ENCODE assay signal across 18 cellular contexts in the genomic region with DNA sequence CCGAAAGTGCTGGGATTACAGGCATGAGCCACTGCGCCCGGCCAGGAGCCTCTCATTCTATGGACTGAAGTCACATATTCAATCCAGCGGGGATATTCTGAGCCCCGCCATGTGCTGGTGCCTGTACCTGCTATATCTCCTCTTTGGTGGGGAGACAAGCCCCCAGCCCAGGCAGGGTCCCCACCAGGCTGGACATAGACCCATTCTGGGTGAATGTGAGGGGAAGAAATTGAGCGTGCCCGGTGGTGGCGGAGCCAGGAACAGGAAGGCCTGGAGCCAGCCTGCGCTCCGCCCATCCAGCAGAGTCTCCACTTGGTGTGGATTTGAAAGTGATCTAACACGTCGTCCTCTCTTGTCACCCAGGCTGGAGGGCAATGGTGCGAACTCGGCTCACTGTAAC.
"Had no signal": no experiment of that assay in that cellular context is flagged by ENCODE, and none has a peak within 500 bp of the region (broad histone marks: within the 10 kb centered on the region; RNA-seq: fewer than 3 reads in every experiment).

No MANE protein-coding gene starts in this region.

- H3K27ac ChIP-seq: coronary artery, left ventricle myocardium inferior, tibial nerve had no signal

- H3K27me3 ChIP-seq: tibial nerve had no signal

- H3K4me1 Mint-ChIP-seq: brain, T-cell had no signal

- H3K36me3 Mint-ChIP-seq: activated naive CD8-positive, alpha-beta T cell; naive thymus-derived CD8-positive, alpha-beta T cell; T-cell had no signal

- H3K4me3 ChIP-seq: coronary artery, left ventricle myocardium inferior, tibial nerve had no signal

- H3K27me3 Mint-ChIP-seq: activated naive CD8-positive, alpha-beta T cell; activated T-cell treated with anti-CD3 and anti-CD28 coated beads, Interleukin-2, amount 50 U/mL, for 24 hours; brain; naive thymus-derived CD8-positive, alpha-beta T cell; T-cell had no signal

- DNase-seq: activated gamma-delta T cell treated with Interleukin-2 at 50 U/mL for 16 hours; activated T-cell treated with anti-CD3 and anti-CD28 coated beads, Interleukin-2, amount 50 U/mL, for 24 hours; central memory CD4-positive, alpha-beta T cell; hippocampal formation; left ventricle myocardium inferior; naive thymus-derived CD8-positive, alpha-beta T cell; retina; stimulated activated CD4-positive, alpha-beta T cell treated with anti-CD3 and anti-CD28 coated beads, Interleukin-15, amount 100 ng/mL, for 24 hours; stimulated activated CD4-positive, alpha-beta T cell treated with anti-CD3 and anti-CD28 coated beads, Interleukin-4, amount 100 ng/mL, for 1 hour; stimulated activated naive CD4-positive, alpha-beta T cell; substantia nigra; T-cell; T-helper 9 cell had no signal

- H3K27ac Mint-ChIP-seq: activated naive CD8-positive, alpha-beta T cell; activated T-cell treated with anti-CD3 and anti-CD28 coated beads, Interleukin-2, amount 50 U/mL, for 24 hours; brain; naive thymus-derived CD8-positive, alpha-beta T cell; T-cell had no signal

- H3K9me3 ChIP-seq: left ventricle myocardium inferior, tibial nerve had no signal

- H3K4me3 Mint-ChIP-seq: activated naive CD8-positive, alpha-beta T cell; activated T-cell treated with anti-CD3 and anti-CD28 coated beads, Interleukin-2, amount 50 U/mL, for 24 hours; brain; naive thymus-derived CD8-positive, alpha-beta T cell; T-cell had no signal

- H3K9me3 Mint-ChIP-seq: activated T-cell treated with anti-CD3 and anti-CD28 coated beads, Interleukin-2, amount 50 U/mL, for 24 hours; brain; naive thymus-derived CD8-positive, alpha-beta T cell; T-cell had no signal

- ATAC-seq: esophagus mucosa; naive thymus-derived CD8-positive, alpha-beta T cell; T-cell had no signal
